Comparison of ENCODE assay signal across 1 cellular context in genomic region chr19:45792482-45793177, GRCh38.
A peak's percentile ranks its signal among the peaks of the same experiment; 100 is the strongest.
TF ChIP-seq lines count a peak whose summit lies in the region.

DMWD (minus strand) TSS chr19:45792845; CDS start chr19:45792756, 89 bp downstream.

TF ChIP-seq in K562, 482 proteins besides CTCF, POLR2A, EP300 and RAD21 (continued from another document and continues in another):
- TF ChIP-seq, protein P1, sequence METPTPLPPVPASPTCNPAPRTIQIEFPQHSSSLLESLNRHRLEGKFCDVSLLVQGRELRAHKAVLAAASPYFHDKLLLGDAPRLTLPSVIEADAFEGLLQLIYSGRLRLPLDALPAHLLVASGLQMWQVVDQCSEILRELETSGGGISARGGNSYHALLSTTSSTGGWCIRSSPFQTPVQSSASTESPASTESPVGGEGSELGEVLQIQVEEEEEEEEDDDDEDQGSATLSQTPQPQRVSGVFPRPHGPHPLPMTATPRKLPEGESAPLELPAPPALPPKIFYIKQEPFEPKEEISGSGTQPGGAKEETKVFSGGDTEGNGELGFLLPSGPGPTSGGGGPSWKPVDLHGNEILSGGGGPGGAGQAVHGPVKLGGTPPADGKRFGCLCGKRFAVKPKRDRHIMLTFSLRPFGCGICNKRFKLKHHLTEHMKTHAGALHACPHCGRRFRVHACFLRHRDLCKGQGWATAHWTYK (CRISPR knock-in tag; IDR thresholded peaks at IDR 0.05) = 0 out of 2 replicates have a peak, but pooled peaks have one; percentile 47
- TF ChIP-seq SP1 (CRISPR knock-in tag; IDR thresholded peaks at IDR 0.05) (peak; percentile 85), NR2C2 (CRISPR knock-in tag; IDR thresholded peaks at IDR 0.05) (no peak), NR2C2 (tag; IDR thresholded peaks at IDR 0.05) (peak; percentile 82), ADNP (tag; IDR thresholded peaks at IDR 0.05) (no peak), CCNT2 (IDR thresholded peaks at IDR 0.05; ENCODE audit: borderline replicate concordance, extremely low read depth, insufficient read length, low read depth, low read length) (peak; percentile 83), GATAD2A (IDR thresholded peaks at IDR 0.05) (no peak), HCFC1 (IDR thresholded peaks at IDR 0.05; ENCODE audit: low read depth, low read length) (peak; percentile 43; the same call in 1 of the 2 replicates), PBX2 (CRISPR knock-in tag; IDR thresholded peaks at IDR 0.05; ENCODE audit: low read depth) (peak; percentile 86), PBX2 (tag; conservative IDR thresholded peaks at IDR 0.05; ENCODE audit: low read depth) (peak; percentile 91), KDM4B (IDR thresholded peaks at IDR 0.05; ENCODE audit: borderline replicate concordance in 2 of 2, low read depth in 1 of 2) (0 out of 4 replicates have a peak, but pooled peaks of 1 of the 2 experiments have one; percentile 38), TAF1 (IDR thresholded peaks at IDR 0.05; ENCODE audit: control insufficient read depth, extremely low read depth, insufficient read depth, low read length, severe bottlenecking) (peak; percentile 79), SMAD4 (CRISPR knock-in tag; conservative IDR thresholded peaks at IDR 0.05) (peak; percentile 86), MYBL2 (IDR thresholded peaks at IDR 0.05; ENCODE audit: low read depth) (no peak), MYBL2 (CRISPR knock-in tag; IDR thresholded peaks at IDR 0.05; ENCODE audit: borderline replicate concordance) (no peak), ZNF384 (IDR thresholded peaks at IDR 0.05; ENCODE audit: low read depth, low read length) (peak; percentile 99), ZNF24 (IDR thresholded peaks at IDR 0.05) (peak; percentile 37; the same call in 1 of the 2 replicates), TBL1XR1 (IDR thresholded peaks at IDR 0.05; ENCODE audit: low read length in 2 of 2) (no peak), YY1 (IDR thresholded peaks at IDR 0.05; ENCODE audit: borderline replicate concordance in 1 of 3, control insufficient read depth in 1 of 3, extremely low read depth in 1 of 3, insufficient read depth in 3 of 3, insufficient read length in 1 of 3, insufficient replicate concordance in 2 of 3, low read depth in 1 of 3, low read length in 2 of 3) (peak; percentile 75 to 97 (median 93)), RBM22 (IDR thresholded peaks at IDR 0.05; ENCODE audit: low read depth, low read length, poor library complexity, severe bottlenecking) (peak; percentile 100), FOXK2 (conservative IDR thresholded peaks at IDR 0.05 in 1 of 2, IDR thresholded peaks at IDR 0.05 in 1 of 2; ENCODE audit: low read depth in 2 of 2) (no peak), ERF (CRISPR knock-in tag; IDR thresholded peaks at IDR 0.05) (peak; percentile 82), GABPB1 (CRISPR knock-in tag; IDR thresholded peaks at IDR 0.05) (peak; percentile 67; the same call in 1 of the 2 replicates), ZNF764 (CRISPR knock-in tag; IDR thresholded peaks at IDR 0.05; ENCODE audit: low read depth) (no peak), PHF8 (IDR thresholded peaks at IDR 0.05; ENCODE audit: borderline replicate concordance, low read length) (peak; percentile 86; the same call in 1 of the 2 replicates)
- TF ChIP-seq, protein P2, sequence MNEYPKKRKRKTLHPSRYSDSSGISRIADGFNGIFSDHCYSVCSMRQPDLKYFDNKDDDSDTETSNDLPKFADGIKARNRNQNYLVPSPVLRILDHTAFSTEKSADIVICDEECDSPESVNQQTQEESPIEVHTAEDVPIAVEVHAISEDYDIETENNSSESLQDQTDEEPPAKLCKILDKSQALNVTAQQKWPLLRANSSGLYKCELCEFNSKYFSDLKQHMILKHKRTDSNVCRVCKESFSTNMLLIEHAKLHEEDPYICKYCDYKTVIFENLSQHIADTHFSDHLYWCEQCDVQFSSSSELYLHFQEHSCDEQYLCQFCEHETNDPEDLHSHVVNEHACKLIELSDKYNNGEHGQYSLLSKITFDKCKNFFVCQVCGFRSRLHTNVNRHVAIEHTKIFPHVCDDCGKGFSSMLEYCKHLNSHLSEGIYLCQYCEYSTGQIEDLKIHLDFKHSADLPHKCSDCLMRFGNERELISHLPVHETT (CRISPR knock-in tag; conservative IDR thresholded peaks at IDR 0.05 in 1 of 2, IDR thresholded peaks at IDR 0.05 in 1 of 2) = peak in 1 of 2 experiments; percentile 85; a peak in 1 of 4 replicates
- TF ChIP-seq, protein P3, sequence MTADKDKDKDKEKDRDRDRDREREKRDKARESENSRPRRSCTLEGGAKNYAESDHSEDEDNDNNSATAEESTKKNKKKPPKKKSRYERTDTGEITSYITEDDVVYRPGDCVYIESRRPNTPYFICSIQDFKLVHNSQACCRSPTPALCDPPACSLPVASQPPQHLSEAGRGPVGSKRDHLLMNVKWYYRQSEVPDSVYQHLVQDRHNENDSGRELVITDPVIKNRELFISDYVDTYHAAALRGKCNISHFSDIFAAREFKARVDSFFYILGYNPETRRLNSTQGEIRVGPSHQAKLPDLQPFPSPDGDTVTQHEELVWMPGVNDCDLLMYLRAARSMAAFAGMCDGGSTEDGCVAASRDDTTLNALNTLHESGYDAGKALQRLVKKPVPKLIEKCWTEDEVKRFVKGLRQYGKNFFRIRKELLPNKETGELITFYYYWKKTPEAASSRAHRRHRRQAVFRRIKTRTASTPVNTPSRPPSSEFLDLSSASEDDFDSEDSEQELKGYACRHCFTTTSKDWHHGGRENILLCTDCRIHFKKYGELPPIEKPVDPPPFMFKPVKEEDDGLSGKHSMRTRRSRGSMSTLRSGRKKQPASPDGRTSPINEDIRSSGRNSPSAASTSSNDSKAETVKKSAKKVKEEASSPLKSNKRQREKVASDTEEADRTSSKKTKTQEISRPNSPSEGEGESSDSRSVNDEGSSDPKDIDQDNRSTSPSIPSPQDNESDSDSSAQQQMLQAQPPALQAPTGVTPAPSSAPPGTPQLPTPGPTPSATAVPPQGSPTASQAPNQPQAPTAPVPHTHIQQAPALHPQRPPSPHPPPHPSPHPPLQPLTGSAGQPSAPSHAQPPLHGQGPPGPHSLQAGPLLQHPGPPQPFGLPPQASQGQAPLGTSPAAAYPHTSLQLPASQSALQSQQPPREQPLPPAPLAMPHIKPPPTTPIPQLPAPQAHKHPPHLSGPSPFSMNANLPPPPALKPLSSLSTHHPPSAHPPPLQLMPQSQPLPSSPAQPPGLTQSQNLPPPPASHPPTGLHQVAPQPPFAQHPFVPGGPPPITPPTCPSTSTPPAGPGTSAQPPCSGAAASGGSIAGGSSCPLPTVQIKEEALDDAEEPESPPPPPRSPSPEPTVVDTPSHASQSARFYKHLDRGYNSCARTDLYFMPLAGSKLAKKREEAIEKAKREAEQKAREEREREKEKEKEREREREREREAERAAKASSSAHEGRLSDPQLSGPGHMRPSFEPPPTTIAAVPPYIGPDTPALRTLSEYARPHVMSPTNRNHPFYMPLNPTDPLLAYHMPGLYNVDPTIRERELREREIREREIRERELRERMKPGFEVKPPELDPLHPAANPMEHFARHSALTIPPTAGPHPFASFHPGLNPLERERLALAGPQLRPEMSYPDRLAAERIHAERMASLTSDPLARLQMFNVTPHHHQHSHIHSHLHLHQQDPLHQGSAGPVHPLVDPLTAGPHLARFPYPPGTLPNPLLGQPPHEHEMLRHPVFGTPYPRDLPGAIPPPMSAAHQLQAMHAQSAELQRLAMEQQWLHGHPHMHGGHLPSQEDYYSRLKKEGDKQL (CRISPR knock-in tag; IDR thresholded peaks at IDR 0.05; ENCODE audit: borderline replicate concordance) = no peak
- TF ChIP-seq, protein P4, sequence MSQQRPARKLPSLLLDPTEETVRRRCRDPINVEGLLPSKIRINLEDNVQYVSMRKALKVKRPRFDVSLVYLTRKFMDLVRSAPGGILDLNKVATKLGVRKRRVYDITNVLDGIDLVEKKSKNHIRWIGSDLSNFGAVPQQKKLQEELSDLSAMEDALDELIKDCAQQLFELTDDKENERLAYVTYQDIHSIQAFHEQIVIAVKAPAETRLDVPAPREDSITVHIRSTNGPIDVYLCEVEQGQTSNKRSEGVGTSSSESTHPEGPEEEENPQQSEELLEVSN (IDR thresholded peaks at IDR 0.05; ENCODE audit: borderline replicate concordance in 1 of 2, extremely low read depth in 1 of 2, insufficient read depth in 1 of 2, insufficient read length in 1 of 2, low read depth in 1 of 2, low read length in 1 of 2, poor library complexity in 1 of 2, severe bottlenecking in 1 of 2) = peak in 1 of 2 experiments; percentile 21
- TF ChIP-seq, protein P5, sequence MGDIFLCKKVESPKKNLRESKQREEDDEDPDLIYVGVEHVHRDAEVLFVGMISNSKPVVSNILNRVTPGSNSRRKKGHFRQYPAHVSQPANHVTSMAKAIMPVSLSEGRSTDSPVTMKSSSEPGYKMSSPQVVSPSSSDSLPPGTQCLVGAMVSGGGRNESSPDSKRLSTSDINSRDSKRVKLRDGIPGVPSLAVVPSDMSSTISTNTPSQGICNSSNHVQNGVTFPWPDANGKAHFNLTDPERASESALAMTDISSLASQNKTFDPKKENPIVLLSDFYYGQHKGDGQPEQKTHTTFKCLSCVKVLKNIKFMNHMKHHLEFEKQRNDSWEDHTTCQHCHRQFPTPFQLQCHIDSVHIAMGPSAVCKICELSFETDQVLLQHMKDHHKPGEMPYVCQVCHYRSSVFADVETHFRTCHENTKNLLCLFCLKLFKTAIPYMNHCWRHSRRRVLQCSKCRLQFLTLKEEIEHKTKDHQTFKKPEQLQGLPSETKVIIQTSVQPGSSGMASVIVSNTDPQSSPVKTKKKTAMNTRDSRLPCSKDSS (IDR thresholded peaks at IDR 0.05; ENCODE audit: low read depth, partially characterized antibody) = no peak
- TF ChIP-seq, protein P6, sequence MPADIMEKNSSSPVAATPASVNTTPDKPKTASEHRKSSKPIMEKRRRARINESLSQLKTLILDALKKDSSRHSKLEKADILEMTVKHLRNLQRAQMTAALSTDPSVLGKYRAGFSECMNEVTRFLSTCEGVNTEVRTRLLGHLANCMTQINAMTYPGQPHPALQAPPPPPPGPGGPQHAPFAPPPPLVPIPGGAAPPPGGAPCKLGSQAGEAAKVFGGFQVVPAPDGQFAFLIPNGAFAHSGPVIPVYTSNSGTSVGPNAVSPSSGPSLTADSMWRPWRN (IDR thresholded peaks at IDR 0.05; ENCODE audit: low read depth) = no peak
- TF ChIP-seq, protein P7, sequence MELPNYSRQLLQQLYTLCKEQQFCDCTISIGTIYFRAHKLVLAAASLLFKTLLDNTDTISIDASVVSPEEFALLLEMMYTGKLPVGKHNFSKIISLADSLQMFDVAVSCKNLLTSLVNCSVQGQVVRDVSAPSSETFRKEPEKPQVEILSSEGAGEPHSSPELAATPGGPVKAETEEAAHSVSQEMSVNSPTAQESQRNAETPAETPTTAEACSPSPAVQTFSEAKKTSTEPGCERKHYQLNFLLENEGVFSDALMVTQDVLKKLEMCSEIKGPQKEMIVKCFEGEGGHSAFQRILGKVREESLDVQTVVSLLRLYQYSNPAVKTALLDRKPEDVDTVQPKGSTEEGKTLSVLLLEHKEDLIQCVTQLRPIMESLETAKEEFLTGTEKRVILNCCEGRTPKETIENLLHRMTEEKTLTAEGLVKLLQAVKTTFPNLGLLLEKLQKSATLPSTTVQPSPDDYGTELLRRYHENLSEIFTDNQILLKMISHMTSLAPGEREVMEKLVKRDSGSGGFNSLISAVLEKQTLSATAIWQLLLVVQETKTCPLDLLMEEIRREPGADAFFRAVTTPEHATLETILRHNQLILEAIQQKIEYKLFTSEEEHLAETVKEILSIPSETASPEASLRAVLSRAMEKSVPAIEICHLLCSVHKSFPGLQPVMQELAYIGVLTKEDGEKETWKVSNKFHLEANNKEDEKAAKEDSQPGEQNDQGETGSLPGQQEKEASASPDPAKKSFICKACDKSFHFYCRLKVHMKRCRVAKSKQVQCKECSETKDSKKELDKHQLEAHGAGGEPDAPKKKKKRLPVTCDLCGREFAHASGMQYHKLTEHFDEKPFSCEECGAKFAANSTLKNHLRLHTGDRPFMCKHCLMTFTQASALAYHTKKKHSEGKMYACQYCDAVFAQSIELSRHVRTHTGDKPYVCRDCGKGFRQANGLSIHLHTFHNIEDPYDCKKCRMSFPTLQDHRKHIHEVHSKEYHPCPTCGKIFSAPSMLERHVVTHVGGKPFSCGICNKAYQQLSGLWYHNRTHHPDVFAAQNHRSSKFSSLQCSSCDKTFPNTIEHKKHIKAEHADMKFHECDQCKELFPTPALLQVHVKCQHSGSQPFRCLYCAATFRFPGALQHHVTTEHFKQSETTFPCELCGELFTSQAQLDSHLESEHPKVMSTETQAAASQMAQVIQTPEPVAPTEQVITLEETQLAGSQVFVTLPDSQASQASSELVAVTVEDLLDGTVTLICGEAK (IDR thresholded peaks at IDR 0.05) = peak; percentile 92
- TF ChIP-seq, protein P7 (CRISPR knock-in tag; IDR thresholded peaks at IDR 0.05) = no peak
